18 cellular contexts compared by ENCODE assay signal in the genomic region with DNA sequence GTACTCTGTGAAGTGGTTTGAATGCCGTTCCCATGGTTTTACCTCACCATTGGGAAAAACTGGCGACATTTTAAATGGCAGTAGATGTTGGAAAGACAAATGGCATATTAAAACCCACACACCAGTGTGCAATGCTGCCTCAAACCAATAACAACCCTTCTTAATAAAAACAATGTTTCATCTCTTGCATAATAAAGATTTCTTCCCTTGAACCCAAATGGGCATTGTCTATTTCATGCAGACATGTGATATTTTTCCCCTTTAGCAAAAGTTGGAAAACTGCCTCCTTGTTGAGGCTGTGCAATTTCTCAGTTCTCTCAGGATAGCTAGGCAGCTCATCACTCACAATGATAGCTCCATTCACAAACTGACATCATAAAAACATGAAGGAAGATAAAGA. TPM values are rescaled to one million over a fixed set of nuclear protein-coding genes. Genes with fewer than 3 reads are reported as not detected.
DNase-seq lines count a peak whose midpoint lies in the region; ATAC-seq and TF ChIP-seq lines count a peak whose summit lies in the region.
"Had no signal": no experiment of that assay in that cellular context is flagged by ENCODE, and none has a peak within 500 bp of the region (broad histone marks: within the 10 kb centered on the region; RNA-seq: fewer than 3 reads in every experiment).

No MANE protein-coding gene starts in this region.

- TF ChIP-seq CTCF in endothelial cell (IDR thresholded peaks at IDR 0.05; ENCODE audit: unreplicated experiment), result no peak

- ATAC-seq in GM19397 (IDR thresholded peaks at IDR 0.05; ENCODE audit: unreplicated experiment) (no peak), HG03439 (IDR thresholded peaks at IDR 0.05; ENCODE audit: unreplicated experiment) (no peak)
- ATAC-seq: A549 had no signal

- H3K27ac ChIP-seq in cingulate gyrus (ENCODE audit: low read depth, low read length), result peak overlapping the region; percentile 63
- H3K27ac ChIP-seq: A549, C4-2B had no signal

- H3K36me3 Mint-ChIP-seq in endothelial cell (ENCODE audit: low read depth, unreplicated experiment), result no peaks in the 10 kb centered on the region

- H3K27ac Mint-ChIP-seq in endothelial cell (ENCODE audit: unreplicated experiment), result no peak overlapping the region
- H3K27ac Mint-ChIP-seq: HFFc6 had no signal

- no peak overlapping the region for H3K4me3 Mint-ChIP-seq in endothelial cell (ENCODE audit: unreplicated experiment)
- H3K4me3 Mint-ChIP-seq: HFFc6 had no signal

- DNase-seq in NCI-H226, result peak; percentile 76
- DNase-seq in inferior parietal cortex (ENCODE audit: extremely low spot score), result peak; percentile 55
- DNase-seq in stromal cell of bone marrow (ENCODE audit: low read depth), result peak; percentile 28
- no peak for DNase-seq in endothelial cell (ENCODE audit: low spot score)
- DNase-seq: Caco-2, DMS153, HFFc6, NCI-H187, NCI-H446, NCI-H69, SIG-M5 had no signal

- H3K9me3 Mint-ChIP-seq in endothelial cell (ENCODE audit: unreplicated experiment), result no peaks in the 10 kb centered on the region
- H3K9me3 Mint-ChIP-seq: HFFc6 had no signal

- no peaks in the 10 kb centered on the region for H3K4me1 Mint-ChIP-seq in endothelial cell (ENCODE audit: unreplicated experiment)

- no peaks in the 10 kb centered on the region for H3K27me3 Mint-ChIP-seq in endothelial cell (ENCODE audit: unreplicated experiment)

RNA-seq across cellular contexts. Expression of a gene that starts 33.7 kb away (rescaled TPM):
- total RNA-seq in endothelial cell (ENCODE audit: unreplicated experiment), result not detected
- total RNA-seq: HFFc6, LHCN-M2, OCI-LY7 had no signal
